Comparison of ENCODE assay signal across 8 cellular contexts in genomic region chr1:212967767-212968166, GRCh38. TPM values are rescaled to one million over a fixed set of nuclear protein-coding genes. Genes with fewer than 3 reads are reported as not detected.
DNase-seq lines count a peak whose midpoint lies in the region; TF ChIP-seq lines count a peak whose summit lies in the region.

No MANE protein-coding gene starts in this region.

- H3K4me1 Mint-ChIP-seq in osteocyte (ENCODE audit: unreplicated experiment) = peaks cover 4% of the 10 kb centered on the region

- H3K27me3 ChIP-seq in GM06990 (replicated peaks; ENCODE audit: control insufficient read depth, insufficient read depth, low read length) (no peaks in the 10 kb centered on the region), HAP-1 (ENCODE audit: low read depth) (no peaks in the 10 kb centered on the region)

- H3K27ac ChIP-seq in coronary artery = no peak overlapping the region

- H3K27ac Mint-ChIP-seq in osteocyte (ENCODE audit: unreplicated experiment) = no peak overlapping the region

- no peaks in the 10 kb centered on the region for H3K27me3 Mint-ChIP-seq in osteocyte (ENCODE audit: unreplicated experiment)

- H3K4me3 ChIP-seq in GM06990 (replicated peaks; ENCODE audit: low read depth, low read length) = no peak overlapping the region
- no peak overlapping the region for H3K4me3 ChIP-seq in HAP-1
- no peak overlapping the region for H3K4me3 ChIP-seq in coronary artery

- peak; percentile 60 for TF ChIP-seq CTCF in GM06990 (IDR thresholded peaks at IDR 0.05; ENCODE audit: insufficient read depth, low read length, poor library complexity, severe bottlenecking)
- TF ChIP-seq CTCF in coronary artery (IDR thresholded peaks at IDR 0.05) = no peak
- peak; percentile 44 for TF ChIP-seq CTCF in osteocyte (IDR thresholded peaks at IDR 0.05)

- peaks cover 5% of the 10 kb centered on the region; the same call in 1 of the 2 replicates for H3K4me1 ChIP-seq in HAP-1

- H3K4me3 Mint-ChIP-seq in osteocyte (ENCODE audit: unreplicated experiment) = no peak overlapping the region

- in situ Hi-C loops in HAP-1 (cut with MboI; ENCODE audit: low sequenced_read_pairs) = no loop called here

- H3K9me3 Mint-ChIP-seq in osteocyte (ENCODE audit: unreplicated experiment) = no peaks in the 10 kb centered on the region

- no peak for DNase-seq in GM06990 (ENCODE audit: extremely low read depth, insufficient read length)
- DNase-seq in HAP-1 (ENCODE audit: low spot score in 2 of 2) = peak; percentile 66 to 71
- peak; percentile 64 for DNase-seq in NCI-H460 (ENCODE audit: extremely low read depth, low read depth)
- peak; percentile 21 for DNase-seq in coronary artery (ENCODE audit: low spot score)
- DNase-seq in osteocyte (ENCODE audit: extremely low spot score, unreplicated experiment) = no peak
- no peak for DNase-seq in HuH-7.5 (ENCODE audit: low spot score)
- DNase-seq in NCI-H1105 treated with DMSO at 0.1 percent for 48 hours (lab: John Stamatoyannopoulos, UW) = no peak
- no peak for DNase-seq in activated CD4-positive, alpha-beta T cell treated with anti-CD3 and anti-CD28 coated beads for 1 hour

- H3K36me3 Mint-ChIP-seq in osteocyte (ENCODE audit: unreplicated experiment) = no peaks in the 10 kb centered on the region

- H3K9me3 ChIP-seq in HAP-1 = no peaks in the 10 kb centered on the region

- H3K36me3 ChIP-seq in GM06990 (ENCODE audit: control insufficient read depth, insufficient read depth, low read length) (peaks cover 35% of the 10 kb centered on the region), HAP-1 (replicated peaks) (no peaks in the 10 kb centered on the region)

RNA-seq across cellular contexts. Expression of gene VASH2, which starts 17.4 kb away (rescaled TPM):
- 1.3 and 2.8 TPM in 2 replicates for total RNA-seq in NCI-H460 (2014; rRNA removed; shearing (Covaris generic))
- polyA plus RNA-seq in NCI-H460 (2014; cell fraction: nucleus; rRNA removed) = 1.6 and 6.1 TPM in 2 replicates
- total RNA-seq in osteocyte = 3.3 and 3.7 TPM in 2 replicates

RNA-seq across cellular contexts. Expression of gene ANGEL2, which starts 47.9 kb away (rescaled TPM):
- total RNA-seq in NCI-H460 (2014; rRNA removed; shearing (Covaris generic)) = 60.6 and 72.2 TPM in 2 replicates
- polyA plus RNA-seq in NCI-H460 (2014; cell fraction: nucleus; rRNA removed) = 59.2 and 94.3 TPM in 2 replicates
- 30.5 and 34.7 TPM in 2 replicates for total RNA-seq in osteocyte

Comparison
In these comparisons a context has a peak if more than half of its experiments do, and no peak if none do; other contexts are left out.
1. DNase-seq: peak in HAP-1 (2 of 2), NCI-H460 (single experiment) and coronary artery (single experiment); none in GM06990 (single experiment), osteocyte (single experiment), HuH-7.5 (single experiment), NCI-H1105 treated with DMSO at 0.1 percent for 48 hours (single experiment) and activated CD4-positive, alpha-beta T cell treated with anti-CD3 and anti-CD28 coated beads for 1 hour (single experiment).